In genomic region chr4:41219421-41219950, GRCh38 we compare ENCODE assay signal across 23 cellular contexts. TPM values are rescaled to one million over a fixed set of nuclear protein-coding genes. Genes with fewer than 3 reads are reported as not detected.
"Had no signal": no experiment of that assay in that cellular context is flagged by ENCODE, and none has a peak within 500 bp of the region (broad histone marks: within the 10 kb centered on the region; RNA-seq: fewer than 3 reads in every experiment).

No MANE protein-coding gene starts in this region.

- H3K9me3 Mint-ChIP-seq: nephron progenitor cell; stimulated activated naive B cell treated with anti-CD40 and anti-IgM and Interleukin-4, amounts not matched to agents 10 μg/mL and 1 μg/mL and 100 μg/mL, for 72 hours; stimulated activated naive CD8-positive, alpha-beta T cell treated with anti-CD3 and anti-CD28 coated beads, Interleukin-15, Interleukin-2, amounts not matched to agents 100 ng/mL and 50 ng/mL, for 24 hours had no signal

- H3K27me3 ChIP-seq: right atrium auricular region, sigmoid colon, tibial nerve had no signal

- H3K27ac ChIP-seq: coronary artery, prostate gland, right atrium auricular region, sigmoid colon, skin epidermis, thoracic aorta, tibial nerve had no signal

- H3K4me3 Mint-ChIP-seq: effector memory CD8-positive, alpha-beta T cell; naive thymus-derived CD8-positive, alpha-beta T cell; nephron progenitor cell; stimulated activated naive B cell treated with anti-CD40 and anti-IgM and Interleukin-4, amounts not matched to agents 10 μg/mL and 1 μg/mL and 100 μg/mL, for 72 hours; stimulated activated naive CD8-positive, alpha-beta T cell treated with anti-CD3 and anti-CD28 coated beads, Interleukin-15, Interleukin-2, amounts not matched to agents 100 ng/mL and 50 ng/mL, for 24 hours had no signal

- FAIRE-seq: endometrium, frontal cortex, keratinocyte had no signal

- H3K36me3 Mint-ChIP-seq: stimulated activated naive B cell treated with anti-CD40 and anti-IgM and Interleukin-4, amounts not matched to agents 10 μg/mL and 1 μg/mL and 100 μg/mL, for 72 hours had no signal

- H3K4me3 ChIP-seq: coronary artery, prostate gland, right atrium auricular region, sigmoid colon, skin epidermis, thoracic aorta, tibial nerve had no signal

- H3K27ac Mint-ChIP-seq: effector memory CD8-positive, alpha-beta T cell; naive thymus-derived CD8-positive, alpha-beta T cell; nephron progenitor cell; stimulated activated naive B cell treated with anti-CD40 and anti-IgM and Interleukin-4, amounts not matched to agents 10 μg/mL and 1 μg/mL and 100 μg/mL, for 72 hours; stimulated activated naive CD8-positive, alpha-beta T cell treated with anti-CD3 and anti-CD28 coated beads, Interleukin-15, Interleukin-2, amounts not matched to agents 100 ng/mL and 50 ng/mL, for 24 hours had no signal

- DNase-seq: effector memory CD8-positive, alpha-beta T cell; erythroblast; hypothalamus; mesendoderm; midbrain; naive thymus-derived CD8-positive, alpha-beta T cell; nephron progenitor cell; nucleus accumbens; sigmoid colon; stimulated activated CD4-positive, alpha-beta T cell treated with anti-CD3 and anti-CD28 coated beads, Interleukin-15, amount 100 ng/mL, for 24 hours; stimulated activated CD4-positive, alpha-beta T cell treated with anti-CD3 and anti-CD28 coated beads, Interleukin-2, amount 100 ng/mL, for 48 hours; stimulated activated naive B cell treated with anti-CD40 and anti-IgM and Interleukin-4, amounts not matched to agents 10 μg/mL and 1 μg/mL and 100 μg/mL, for 72 hours had no signal

- H3K36me3 ChIP-seq: prostate gland, right atrium auricular region, sigmoid colon, thoracic aorta, tibial nerve had no signal

- H3K9me3 ChIP-seq: prostate gland, right atrium auricular region, sigmoid colon, thoracic aorta, tibial nerve had no signal

- ATAC-seq: effector memory CD8-positive, alpha-beta T cell; left lobe of liver; naive thymus-derived CD8-positive, alpha-beta T cell; stimulated activated naive B cell treated with anti-CD40 and anti-IgM and Interleukin-4, amounts not matched to agents 10 μg/mL and 1 μg/mL and 100 μg/mL, for 72 hours had no signal

RNA-seq across cellular contexts. Expression of gene APBB2, which starts 5.1 kb away (rescaled TPM):
- polyA plus RNA-seq: naive thymus-derived CD8-positive, alpha-beta T cell had no signal

RNA-seq across cellular contexts. Expression of gene UCHL1, which starts 37.2 kb away (rescaled TPM):
- polyA plus RNA-seq: naive thymus-derived CD8-positive, alpha-beta T cell had no signal
